Comparison of ENCODE assay signal across 1 cellular context in the genomic region with DNA sequence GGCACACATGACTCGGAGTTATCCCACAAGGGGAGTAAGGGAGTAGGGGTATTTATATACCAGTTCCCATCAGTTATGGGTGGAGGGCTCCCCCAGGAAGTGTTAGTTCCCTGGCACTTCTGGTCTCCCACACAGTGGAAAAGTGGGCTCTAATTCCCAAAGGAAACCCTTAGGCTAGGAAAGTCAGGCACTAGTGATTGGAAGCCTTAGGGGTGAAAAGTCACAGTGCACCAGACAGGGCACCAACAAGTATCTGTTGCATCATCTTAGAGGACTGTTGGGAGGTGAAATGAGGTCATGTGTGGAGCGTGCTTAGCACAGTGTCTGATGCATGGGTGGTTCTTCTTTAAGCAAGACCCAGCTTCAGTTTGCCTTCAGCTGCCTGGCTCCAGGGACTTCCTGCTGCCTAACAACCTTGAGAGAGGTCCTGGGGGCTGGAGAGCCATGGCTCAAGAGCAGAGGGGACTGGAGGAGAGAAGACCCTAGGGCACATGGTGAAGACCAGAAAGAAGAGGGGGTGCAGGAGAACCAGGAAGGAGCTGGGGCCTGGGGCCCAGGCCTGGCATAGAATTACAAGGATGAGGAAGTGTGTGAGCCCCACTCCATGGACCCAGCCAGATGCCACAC.
TF ChIP-seq lines count a peak whose summit lies in the region.

No MANE protein-coding gene starts in this region.

TF ChIP-seq in K562, 482 proteins besides CTCF, POLR2A, EP300 and RAD21 (continued from another document and continues in another):
- no peak for TF ChIP-seq HDAC6 (IDR thresholded peaks at IDR 0.05; ENCODE audit: low read depth, low read length)
- TF ChIP-seq, protein P1, sequence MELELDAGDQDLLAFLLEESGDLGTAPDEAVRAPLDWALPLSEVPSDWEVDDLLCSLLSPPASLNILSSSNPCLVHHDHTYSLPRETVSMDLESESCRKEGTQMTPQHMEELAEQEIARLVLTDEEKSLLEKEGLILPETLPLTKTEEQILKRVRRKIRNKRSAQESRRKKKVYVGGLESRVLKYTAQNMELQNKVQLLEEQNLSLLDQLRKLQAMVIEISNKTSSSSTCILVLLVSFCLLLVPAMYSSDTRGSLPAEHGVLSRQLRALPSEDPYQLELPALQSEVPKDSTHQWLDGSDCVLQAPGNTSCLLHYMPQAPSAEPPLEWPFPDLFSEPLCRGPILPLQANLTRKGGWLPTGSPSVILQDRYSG (tag; conservative IDR thresholded peaks at IDR 0.05; ENCODE audit: low read depth) = peak; percentile 49
- TF ChIP-seq EWSR1 (IDR thresholded peaks at IDR 0.05; ENCODE audit: borderline replicate concordance, low read depth, partially characterized antibody) = no peak
- TF ChIP-seq PTRF (tag; IDR thresholded peaks at IDR 0.05) = no peak
- TF ChIP-seq, protein P2, sequence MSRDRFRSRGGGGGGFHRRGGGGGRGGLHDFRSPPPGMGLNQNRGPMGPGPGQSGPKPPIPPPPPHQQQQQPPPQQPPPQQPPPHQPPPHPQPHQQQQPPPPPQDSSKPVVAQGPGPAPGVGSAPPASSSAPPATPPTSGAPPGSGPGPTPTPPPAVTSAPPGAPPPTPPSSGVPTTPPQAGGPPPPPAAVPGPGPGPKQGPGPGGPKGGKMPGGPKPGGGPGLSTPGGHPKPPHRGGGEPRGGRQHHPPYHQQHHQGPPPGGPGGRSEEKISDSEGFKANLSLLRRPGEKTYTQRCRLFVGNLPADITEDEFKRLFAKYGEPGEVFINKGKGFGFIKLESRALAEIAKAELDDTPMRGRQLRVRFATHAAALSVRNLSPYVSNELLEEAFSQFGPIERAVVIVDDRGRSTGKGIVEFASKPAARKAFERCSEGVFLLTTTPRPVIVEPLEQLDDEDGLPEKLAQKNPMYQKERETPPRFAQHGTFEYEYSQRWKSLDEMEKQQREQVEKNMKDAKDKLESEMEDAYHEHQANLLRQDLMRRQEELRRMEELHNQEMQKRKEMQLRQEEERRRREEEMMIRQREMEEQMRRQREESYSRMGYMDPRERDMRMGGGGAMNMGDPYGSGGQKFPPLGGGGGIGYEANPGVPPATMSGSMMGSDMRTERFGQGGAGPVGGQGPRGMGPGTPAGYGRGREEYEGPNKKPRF (IDR thresholded peaks at IDR 0.05; ENCODE audit: low read depth, low read length) = no peak
- TF ChIP-seq, protein P3, sequence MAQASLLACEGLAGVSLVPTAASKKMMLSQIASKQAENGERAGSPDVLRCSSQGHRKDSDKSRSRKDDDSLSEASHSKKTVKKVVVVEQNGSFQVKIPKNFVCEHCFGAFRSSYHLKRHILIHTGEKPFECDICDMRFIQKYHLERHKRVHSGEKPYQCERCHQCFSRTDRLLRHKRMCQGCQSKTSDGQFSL (CRISPR knock-in tag; IDR thresholded peaks at IDR 0.05) = peak; percentile 62
- TF ChIP-seq, protein P3 (tag; IDR thresholded peaks at IDR 0.05) = no peak
- TF ChIP-seq ZKSCAN3 (CRISPR knock-in tag; IDR thresholded peaks at IDR 0.05) = no peak
- TF ChIP-seq, protein P4, sequence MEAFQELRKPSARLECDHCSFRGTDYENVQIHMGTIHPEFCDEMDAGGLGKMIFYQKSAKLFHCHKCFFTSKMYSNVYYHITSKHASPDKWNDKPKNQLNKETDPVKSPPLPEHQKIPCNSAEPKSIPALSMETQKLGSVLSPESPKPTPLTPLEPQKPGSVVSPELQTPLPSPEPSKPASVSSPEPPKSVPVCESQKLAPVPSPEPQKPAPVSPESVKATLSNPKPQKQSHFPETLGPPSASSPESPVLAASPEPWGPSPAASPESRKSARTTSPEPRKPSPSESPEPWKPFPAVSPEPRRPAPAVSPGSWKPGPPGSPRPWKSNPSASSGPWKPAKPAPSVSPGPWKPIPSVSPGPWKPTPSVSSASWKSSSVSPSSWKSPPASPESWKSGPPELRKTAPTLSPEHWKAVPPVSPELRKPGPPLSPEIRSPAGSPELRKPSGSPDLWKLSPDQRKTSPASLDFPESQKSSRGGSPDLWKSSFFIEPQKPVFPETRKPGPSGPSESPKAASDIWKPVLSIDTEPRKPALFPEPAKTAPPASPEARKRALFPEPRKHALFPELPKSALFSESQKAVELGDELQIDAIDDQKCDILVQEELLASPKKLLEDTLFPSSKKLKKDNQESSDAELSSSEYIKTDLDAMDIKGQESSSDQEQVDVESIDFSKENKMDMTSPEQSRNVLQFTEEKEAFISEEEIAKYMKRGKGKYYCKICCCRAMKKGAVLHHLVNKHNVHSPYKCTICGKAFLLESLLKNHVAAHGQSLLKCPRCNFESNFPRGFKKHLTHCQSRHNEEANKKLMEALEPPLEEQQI (IDR thresholded peaks at IDR 0.05) = no peak
- TF ChIP-seq TAF1 (IDR thresholded peaks at IDR 0.05; ENCODE audit: control insufficient read depth, extremely low read depth, insufficient read depth, low read length, severe bottlenecking) = no peak
- no peak for TF ChIP-seq CBX1 (IDR thresholded peaks at IDR 0.05; ENCODE audit: low read depth)
- TF ChIP-seq CHD4 (IDR thresholded peaks at IDR 0.05; ENCODE audit: insufficient read depth, insufficient replicate concordance, low read depth, low read length, poor library complexity, severe bottlenecking) = no peak
- TF ChIP-seq ZNF717 (CRISPR knock-in tag; IDR thresholded peaks at IDR 0.05) = no peak
- no peak for TF ChIP-seq CBFB (CRISPR knock-in tag; IDR thresholded peaks at IDR 0.05)
- TF ChIP-seq, protein P5, sequence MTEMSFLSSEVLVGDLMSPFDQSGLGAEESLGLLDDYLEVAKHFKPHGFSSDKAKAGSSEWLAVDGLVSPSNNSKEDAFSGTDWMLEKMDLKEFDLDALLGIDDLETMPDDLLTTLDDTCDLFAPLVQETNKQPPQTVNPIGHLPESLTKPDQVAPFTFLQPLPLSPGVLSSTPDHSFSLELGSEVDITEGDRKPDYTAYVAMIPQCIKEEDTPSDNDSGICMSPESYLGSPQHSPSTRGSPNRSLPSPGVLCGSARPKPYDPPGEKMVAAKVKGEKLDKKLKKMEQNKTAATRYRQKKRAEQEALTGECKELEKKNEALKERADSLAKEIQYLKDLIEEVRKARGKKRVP (CRISPR knock-in tag; IDR thresholded peaks at IDR 0.05) = peak; percentile 94
- TF ChIP-seq, protein P6, sequence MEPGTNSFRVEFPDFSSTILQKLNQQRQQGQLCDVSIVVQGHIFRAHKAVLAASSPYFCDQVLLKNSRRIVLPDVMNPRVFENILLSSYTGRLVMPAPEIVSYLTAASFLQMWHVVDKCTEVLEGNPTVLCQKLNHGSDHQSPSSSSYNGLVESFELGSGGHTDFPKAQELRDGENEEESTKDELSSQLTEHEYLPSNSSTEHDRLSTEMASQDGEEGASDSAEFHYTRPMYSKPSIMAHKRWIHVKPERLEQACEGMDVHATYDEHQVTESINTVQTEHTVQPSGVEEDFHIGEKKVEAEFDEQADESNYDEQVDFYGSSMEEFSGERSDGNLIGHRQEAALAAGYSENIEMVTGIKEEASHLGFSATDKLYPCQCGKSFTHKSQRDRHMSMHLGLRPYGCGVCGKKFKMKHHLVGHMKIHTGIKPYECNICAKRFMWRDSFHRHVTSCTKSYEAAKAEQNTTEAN (CRISPR knock-in tag; IDR thresholded peaks at IDR 0.05) = no peak
- TF ChIP-seq, protein P7, sequence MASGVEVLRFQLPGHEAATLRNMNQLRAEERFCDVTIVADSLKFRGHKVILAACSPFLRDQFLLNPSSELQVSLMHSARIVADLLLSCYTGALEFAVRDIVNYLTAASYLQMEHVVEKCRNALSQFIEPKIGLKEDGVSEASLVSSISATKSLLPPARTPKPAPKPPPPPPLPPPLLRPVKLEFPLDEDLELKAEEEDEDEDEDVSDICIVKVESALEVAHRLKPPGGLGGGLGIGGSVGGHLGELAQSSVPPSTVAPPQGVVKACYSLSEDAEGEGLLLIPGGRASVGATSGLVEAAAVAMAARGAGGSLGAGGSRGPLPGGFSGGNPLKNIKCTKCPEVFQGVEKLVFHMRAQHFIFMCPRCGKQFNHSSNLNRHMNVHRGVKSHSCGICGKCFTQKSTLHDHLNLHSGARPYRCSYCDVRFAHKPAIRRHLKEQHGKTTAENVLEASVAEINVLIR (CRISPR knock-in tag; IDR thresholded peaks at IDR 0.05) = no peak
- peak; percentile 52; the same call in 1 of the 2 replicates for TF ChIP-seq ZKSCAN8 (CRISPR knock-in tag; IDR thresholded peaks at IDR 0.05)
- TF ChIP-seq ZNF134 (CRISPR knock-in tag; conservative IDR thresholded peaks at IDR 0.05) = no peak
- TF ChIP-seq FOXK1 (CRISPR knock-in tag; IDR thresholded peaks at IDR 0.05; ENCODE audit: borderline replicate concordance) = no peak
- TF ChIP-seq, protein P8, sequence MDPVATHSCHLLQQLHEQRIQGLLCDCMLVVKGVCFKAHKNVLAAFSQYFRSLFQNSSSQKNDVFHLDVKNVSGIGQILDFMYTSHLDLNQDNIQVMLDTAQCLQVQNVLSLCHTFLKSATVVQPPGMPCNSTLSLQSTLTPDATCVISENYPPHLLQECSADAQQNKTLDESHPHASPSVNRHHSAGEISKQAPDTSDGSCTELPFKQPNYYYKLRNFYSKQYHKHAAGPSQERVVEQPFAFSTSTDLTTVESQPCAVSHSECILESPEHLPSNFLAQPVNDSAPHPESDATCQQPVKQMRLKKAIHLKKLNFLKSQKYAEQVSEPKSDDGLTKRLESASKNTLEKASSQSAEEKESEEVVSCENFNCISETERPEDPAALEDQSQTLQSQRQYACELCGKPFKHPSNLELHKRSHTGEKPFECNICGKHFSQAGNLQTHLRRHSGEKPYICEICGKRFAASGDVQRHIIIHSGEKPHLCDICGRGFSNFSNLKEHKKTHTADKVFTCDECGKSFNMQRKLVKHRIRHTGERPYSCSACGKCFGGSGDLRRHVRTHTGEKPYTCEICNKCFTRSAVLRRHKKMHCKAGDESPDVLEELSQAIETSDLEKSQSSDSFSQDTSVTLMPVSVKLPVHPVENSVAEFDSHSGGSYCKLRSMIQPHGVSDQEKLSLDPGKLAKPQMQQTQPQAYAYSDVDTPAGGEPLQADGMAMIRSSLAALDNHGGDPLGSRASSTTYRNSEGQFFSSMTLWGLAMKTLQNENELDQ (CRISPR knock-in tag; IDR thresholded peaks at IDR 0.05; ENCODE audit: borderline replicate concordance) = no peak
- TF ChIP-seq, protein P9, sequence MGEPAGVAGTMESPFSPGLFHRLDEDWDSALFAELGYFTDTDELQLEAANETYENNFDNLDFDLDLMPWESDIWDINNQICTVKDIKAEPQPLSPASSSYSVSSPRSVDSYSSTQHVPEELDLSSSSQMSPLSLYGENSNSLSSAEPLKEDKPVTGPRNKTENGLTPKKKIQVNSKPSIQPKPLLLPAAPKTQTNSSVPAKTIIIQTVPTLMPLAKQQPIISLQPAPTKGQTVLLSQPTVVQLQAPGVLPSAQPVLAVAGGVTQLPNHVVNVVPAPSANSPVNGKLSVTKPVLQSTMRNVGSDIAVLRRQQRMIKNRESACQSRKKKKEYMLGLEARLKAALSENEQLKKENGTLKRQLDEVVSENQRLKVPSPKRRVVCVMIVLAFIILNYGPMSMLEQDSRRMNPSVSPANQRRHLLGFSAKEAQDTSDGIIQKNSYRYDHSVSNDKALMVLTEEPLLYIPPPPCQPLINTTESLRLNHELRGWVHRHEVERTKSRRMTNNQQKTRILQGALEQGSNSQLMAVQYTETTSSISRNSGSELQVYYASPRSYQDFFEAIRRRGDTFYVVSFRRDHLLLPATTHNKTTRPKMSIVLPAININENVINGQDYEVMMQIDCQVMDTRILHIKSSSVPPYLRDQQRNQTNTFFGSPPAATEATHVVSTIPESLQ (CRISPR knock-in tag; IDR thresholded peaks at IDR 0.05) = no peak
- TF ChIP-seq NR4A1 (CRISPR knock-in tag; IDR thresholded peaks at IDR 0.05) = no peak
- peak; percentile 93 for TF ChIP-seq NR4A1 (tag; IDR thresholded peaks at IDR 0.05)
- TF ChIP-seq MTF1 (CRISPR knock-in tag; IDR thresholded peaks at IDR 0.05; ENCODE audit: borderline replicate concordance) = no peak
- TF ChIP-seq, protein P10, sequence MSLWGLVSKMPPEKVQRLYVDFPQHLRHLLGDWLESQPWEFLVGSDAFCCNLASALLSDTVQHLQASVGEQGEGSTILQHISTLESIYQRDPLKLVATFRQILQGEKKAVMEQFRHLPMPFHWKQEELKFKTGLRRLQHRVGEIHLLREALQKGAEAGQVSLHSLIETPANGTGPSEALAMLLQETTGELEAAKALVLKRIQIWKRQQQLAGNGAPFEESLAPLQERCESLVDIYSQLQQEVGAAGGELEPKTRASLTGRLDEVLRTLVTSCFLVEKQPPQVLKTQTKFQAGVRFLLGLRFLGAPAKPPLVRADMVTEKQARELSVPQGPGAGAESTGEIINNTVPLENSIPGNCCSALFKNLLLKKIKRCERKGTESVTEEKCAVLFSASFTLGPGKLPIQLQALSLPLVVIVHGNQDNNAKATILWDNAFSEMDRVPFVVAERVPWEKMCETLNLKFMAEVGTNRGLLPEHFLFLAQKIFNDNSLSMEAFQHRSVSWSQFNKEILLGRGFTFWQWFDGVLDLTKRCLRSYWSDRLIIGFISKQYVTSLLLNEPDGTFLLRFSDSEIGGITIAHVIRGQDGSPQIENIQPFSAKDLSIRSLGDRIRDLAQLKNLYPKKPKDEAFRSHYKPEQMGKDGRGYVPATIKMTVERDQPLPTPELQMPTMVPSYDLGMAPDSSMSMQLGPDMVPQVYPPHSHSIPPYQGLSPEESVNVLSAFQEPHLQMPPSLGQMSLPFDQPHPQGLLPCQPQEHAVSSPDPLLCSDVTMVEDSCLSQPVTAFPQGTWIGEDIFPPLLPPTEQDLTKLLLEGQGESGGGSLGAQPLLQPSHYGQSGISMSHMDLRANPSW (CRISPR knock-in tag; IDR thresholded peaks at IDR 0.05) = no peak
- TF ChIP-seq ZNF253 (CRISPR knock-in tag; conservative IDR thresholded peaks at IDR 0.05) = no peak
- TF ChIP-seq, protein P11, sequence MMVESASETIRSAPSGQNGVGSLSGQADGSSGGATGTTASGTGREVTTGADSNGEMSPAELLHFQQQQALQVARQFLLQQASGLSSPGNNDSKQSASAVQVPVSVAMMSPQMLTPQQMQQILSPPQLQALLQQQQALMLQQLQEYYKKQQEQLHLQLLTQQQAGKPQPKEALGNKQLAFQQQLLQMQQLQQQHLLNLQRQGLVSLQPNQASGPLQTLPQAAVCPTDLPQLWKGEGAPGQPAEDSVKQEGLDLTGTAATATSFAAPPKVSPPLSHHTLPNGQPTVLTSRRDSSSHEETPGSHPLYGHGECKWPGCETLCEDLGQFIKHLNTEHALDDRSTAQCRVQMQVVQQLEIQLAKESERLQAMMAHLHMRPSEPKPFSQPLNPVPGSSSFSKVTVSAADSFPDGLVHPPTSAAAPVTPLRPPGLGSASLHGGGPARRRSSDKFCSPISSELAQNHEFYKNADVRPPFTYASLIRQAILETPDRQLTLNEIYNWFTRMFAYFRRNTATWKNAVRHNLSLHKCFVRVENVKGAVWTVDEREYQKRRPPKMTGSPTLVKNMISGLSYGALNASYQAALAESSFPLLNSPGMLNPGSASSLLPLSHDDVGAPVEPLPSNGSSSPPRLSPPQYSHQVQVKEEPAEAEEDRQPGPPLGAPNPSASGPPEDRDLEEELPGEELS (CRISPR knock-in tag; IDR thresholded peaks at IDR 0.05; ENCODE audit: borderline replicate concordance) = no peak
- TF ChIP-seq, protein P12, sequence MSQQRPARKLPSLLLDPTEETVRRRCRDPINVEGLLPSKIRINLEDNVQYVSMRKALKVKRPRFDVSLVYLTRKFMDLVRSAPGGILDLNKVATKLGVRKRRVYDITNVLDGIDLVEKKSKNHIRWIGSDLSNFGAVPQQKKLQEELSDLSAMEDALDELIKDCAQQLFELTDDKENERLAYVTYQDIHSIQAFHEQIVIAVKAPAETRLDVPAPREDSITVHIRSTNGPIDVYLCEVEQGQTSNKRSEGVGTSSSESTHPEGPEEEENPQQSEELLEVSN (IDR thresholded peaks at IDR 0.05; ENCODE audit: borderline replicate concordance in 1 of 2, extremely low read depth in 1 of 2, insufficient read depth in 1 of 2, insufficient read length in 1 of 2, low read depth in 1 of 2, low read length in 1 of 2, poor library complexity in 1 of 2, severe bottlenecking in 1 of 2) = peak; percentile 18 to 23
- no peak for TF ChIP-seq ZNF707 (CRISPR knock-in tag; conservative IDR thresholded peaks at IDR 0.05)
- TF ChIP-seq RBM34 (IDR thresholded peaks at IDR 0.05; ENCODE audit: borderline replicate concordance, insufficient read depth, low read length) = no peak
- no peak for TF ChIP-seq CHD1 (IDR thresholded peaks at IDR 0.05; ENCODE audit: low read length)
- TF ChIP-seq L3MBTL2 (IDR thresholded peaks at IDR 0.05) = peak; percentile 94
